In the genomic region with DNA sequence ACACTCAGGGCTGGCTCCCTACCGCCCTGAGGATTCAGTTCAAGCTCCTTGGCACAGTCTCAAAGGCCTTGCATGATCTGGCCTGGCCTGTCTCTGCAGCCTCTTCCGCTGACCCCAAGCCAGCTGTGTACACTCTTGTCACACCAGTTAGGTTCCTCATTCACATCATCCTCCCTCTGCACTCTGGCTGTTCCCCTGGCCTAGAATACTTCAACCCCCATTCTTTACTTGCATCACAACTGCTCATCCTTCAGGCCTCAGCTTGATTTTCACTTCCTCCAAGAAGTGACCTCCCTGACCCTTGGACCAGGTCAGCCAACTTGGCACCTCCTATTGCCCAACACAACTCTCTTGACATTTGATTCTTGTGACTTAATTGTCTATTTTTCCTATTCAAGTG, we compare ENCODE assay signal across 11 cellular contexts. TPM values are rescaled to one million over a fixed set of nuclear protein-coding genes. Genes with fewer than 3 reads are reported as not detected.
DNase-seq lines count a peak whose midpoint lies in the region; ATAC-seq and TF ChIP-seq lines count a peak whose summit lies in the region.
"Had no signal": no experiment of that assay in that cellular context is flagged by ENCODE, and none has a peak within 500 bp of the region (broad histone marks: within the 10 kb centered on the region; RNA-seq: fewer than 3 reads in every experiment).

No MANE protein-coding gene starts in this region.

- H3K36me3 ChIP-seq in mesenchymal stem cell (ENCODE audit: control insufficient read depth in 1 of 2, insufficient read depth in 2 of 2, low read depth in 1 of 2, low read length in 2 of 2) (no peaks in the 10 kb centered on the region), uterus (no peaks in the 10 kb centered on the region)

- no peak overlapping the region for H3K4me2 ChIP-seq in mesenchymal stem cell (ENCODE audit: low read length, poor library complexity, severe bottlenecking)

- H3K9me3 ChIP-seq in mesenchymal stem cell (ENCODE audit: control insufficient read depth, low read length), result no peaks in the 10 kb centered on the region
- H3K9me3 ChIP-seq in uterus, result no peaks in the 10 kb centered on the region

- peak overlapping the region; percentile 90 for H2AK5ac ChIP-seq in mesenchymal stem cell (ENCODE audit: low read length, severe bottlenecking)

- TF ChIP-seq POLR2A in uterus (IDR thresholded peaks at IDR 0.05), result no peak

- WGBS in mesenchymal stem cell, result 91% methylated on average over 2 of the region's 2 CpGs

- H3K18ac ChIP-seq in mesenchymal stem cell (ENCODE audit: low read depth in 1 of 2, low read length in 2 of 2), result peak overlapping the region; percentile 2 to 49

- no peak overlapping the region for H2BK120ac ChIP-seq in mesenchymal stem cell (ENCODE audit: low read depth, low read length)

- H3K9ac ChIP-seq in mesenchymal stem cell (ENCODE audit: low read length), result no peak overlapping the region

- ATAC-seq in Right ventricle myocardium inferior (peak; percentile 69), HG02840 (IDR thresholded peaks at IDR 0.05; ENCODE audit: low FRiP score, unreplicated experiment) (no peak)
- ATAC-seq: activated T-helper 17 cell treated with anti-CD3 and anti-CD28 coated beads, Interleukin-2, amount 50 U/mL, for 72 hours had no signal

- no peak overlapping the region for H3K14ac ChIP-seq in mesenchymal stem cell (ENCODE audit: low read length in 2 of 2)

- H3K4me1 ChIP-seq in mesenchymal stem cell (ENCODE audit: control insufficient read depth, insufficient read depth, low read depth, low read length) (peaks cover 24% of the 10 kb centered on the region), uterus (peaks cover 6 to 18% of the 10 kb centered on the region in 2 donors)

- H3K4ac ChIP-seq in mesenchymal stem cell (ENCODE audit: low read depth in 1 of 2, low read length in 2 of 2), result no peak overlapping the region

- no peak overlapping the region for H3K27ac ChIP-seq in mesenchymal stem cell (ENCODE audit: low read length, poor library complexity, severe bottlenecking)
- H3K27ac ChIP-seq in uterus, result peak overlapping the region; percentile 72 to 85

- no peak overlapping the region for H2AFZ ChIP-seq in mesenchymal stem cell (ENCODE audit: low read depth, low read length)

- TF ChIP-seq CTCF in uterus (IDR thresholded peaks at IDR 0.05), result no peak

- H4K8ac ChIP-seq in mesenchymal stem cell (ENCODE audit: low read length), result no peak overlapping the region

- H2BK15ac ChIP-seq in mesenchymal stem cell (ENCODE audit: low read depth, poor library complexity, severe bottlenecking), result peak overlapping the region; percentile 53

- intact Hi-C loops in Right ventricle myocardium inferior (cut with DNase I) (no loop called here), cardiac septum (cut with DNase I) (no loop called here), uterus (cut with DNase I; ENCODE audit: low total_unique reads) (no loop called here)

- H3K23ac ChIP-seq in mesenchymal stem cell (ENCODE audit: low read length in 2 of 2), result no peak overlapping the region

- DNase-seq in Right ventricle myocardium inferior (ENCODE audit: missing footprints) (peak; percentile 83), cardiac septum (ENCODE audit: low spot score) (no peak), anterior cingulate cortex (lab: John Stamatoyannopoulos, UW) (peak in 30 of 58 donors; percentile 4 to 59 (median 26)), mesenchymal stem cell (no peak), uterus (no peak), COLO668 (lab: John Stamatoyannopoulos, UW; ENCODE audit: unreplicated experiment) (no peak), NCI-H510A treated with DMSO at 0.1 percent for 48 hours (lab: John Stamatoyannopoulos, UW) (no peak)

- H3K4me3 ChIP-seq in mesenchymal stem cell (ENCODE audit: insufficient read depth in 1 of 2, low read depth in 1 of 2, low read length in 2 of 2), result no peak overlapping the region
- H3K4me3 ChIP-seq in uterus, result no peak overlapping the region
- H3K4me3 ChIP-seq: coronary artery had no signal

- H3K27me3 ChIP-seq in mesenchymal stem cell (ENCODE audit: control insufficient read depth in 1 of 2, insufficient read depth in 1 of 2, low read length in 2 of 2) (no peaks in the 10 kb centered on the region), uterus (no peaks in the 10 kb centered on the region)

- no peaks in the 10 kb centered on the region for H3K79me1 ChIP-seq in mesenchymal stem cell (replicated peaks; ENCODE audit: low read length, poor library complexity, severe bottlenecking)

- H2BK5ac ChIP-seq in mesenchymal stem cell (ENCODE audit: low read depth, low read length, poor library complexity, severe bottlenecking), result peak overlapping the region; percentile 40

- peak overlapping the region in 1 of 2 experiments; percentile 72 for H2BK12ac ChIP-seq in mesenchymal stem cell (ENCODE audit: low read length in 2 of 2)

- H4K91ac ChIP-seq in mesenchymal stem cell (ENCODE audit: low read length), result no peak overlapping the region

RNA-seq across cellular contexts. Expression of gene PFDN1, which starts 18.9 kb away (rescaled TPM):
- total RNA-seq in Right ventricle myocardium inferior (80.6 TPM), cardiac septum (71.7 TPM), uterus (100 to 1,000 TPM in 1 of 4 donors, 10 to 100 TPM in 3; 42.7 to 102 (median 70.9) TPM)
- polyA plus RNA-seq in mesenchymal stem cell (2013, experiment 1 of 2), result 289 TPM
- 256 TPM for polyA plus RNA-seq in mesenchymal stem cell (2013, experiment 2 of 2)

RNA-seq across cellular contexts. Expression of gene HBEGF, which starts 24.6 kb away (rescaled TPM):
- total RNA-seq in Right ventricle myocardium inferior, result 20.2 TPM
- 73.9 TPM for total RNA-seq in cardiac septum
- 5.8 TPM for polyA plus RNA-seq in mesenchymal stem cell (2013, experiment 1 of 2)
- polyA plus RNA-seq in mesenchymal stem cell (2013, experiment 2 of 2), result 5.7 TPM
- total RNA-seq in uterus, result 10 to 100 TPM in 2 of 4 donors, 1 to 10 TPM in 1, under 1 TPM in 1; 0.77 to 24.4 (median 8.4) TPM

RNA-seq across cellular contexts. Expression of gene SLC4A9, which starts 38.2 kb away (rescaled TPM):
- total RNA-seq in Right ventricle myocardium inferior (not detected), cardiac septum (0.19 TPM), uterus (under 1 TPM in 1 of 4 donors, not detected in 3; 0.12 TPM)
- not detected for polyA plus RNA-seq in mesenchymal stem cell (2013, experiment 1 of 2)
- polyA plus RNA-seq in mesenchymal stem cell (2013, experiment 2 of 2), result not detected
- total RNA-seq: A172 had no signal

Comparison
In these comparisons a context has a peak if more than half of its experiments do, and no peak if none do; other contexts are left out.
1. DNase-seq: peak in Right ventricle myocardium inferior (single experiment) and anterior cingulate cortex (30 of 58); none in cardiac septum (single experiment), mesenchymal stem cell (single experiment), uterus (0 of 2), COLO668 (single experiment) and NCI-H510A treated with DMSO at 0.1 percent for 48 hours (single experiment).